28 cellular contexts compared by ENCODE assay signal in genomic region chr18:61694236-61694635, GRCh38.
"Had no signal": no experiment of that assay in that cellular context is flagged by ENCODE, and none has a peak within 500 bp of the region (broad histone marks: within the 10 kb centered on the region; RNA-seq: fewer than 3 reads in every experiment).

No MANE protein-coding gene starts in this region.

- H3K36me3 ChIP-seq: adrenal gland, ascending aorta, Peyer's patch, SJCRH30 had no signal

- H3K27ac ChIP-seq: adrenal gland, ascending aorta, body of pancreas, Peyer's patch, RWPE1, SJCRH30 had no signal

- DNase-seq: activated CD4-positive, alpha-beta T cell treated with anti-CD3 and anti-CD28 coated beads for 4 hours; activated CD8-positive, alpha-beta memory T cell treated with anti-CD3 and anti-CD28 coated beads, Interleukin-2, amount 50 U/mL, for 4 hours; activated CD8-positive, alpha-beta T cell treated with anti-CD3 and anti-CD28 coated beads for 36 hours; activated naive CD4-positive, alpha-beta T cell treated with anti-CD3 and anti-CD28 coated beads, Interleukin-2, amount 50 U/mL, for 16 hours; activated naive CD8-positive, alpha-beta T cell treated with anti-CD3 and anti-CD28 coated beads, Interleukin-2, amount 10 ng/mL, durations not matched to agents 7 days and 5 days; activated T-cell treated with anti-CD3 and anti-CD28 coated beads, Interleukin-2, amount 50 U/mL, for 1 hour; adrenal gland; body of pancreas; KG1; MV-4-11; NCI-H1092 treated with DMSO at 0.1 percent for 48 hours; NCI-H1417 treated with DMSO at 0.1 percent for 48 hours; NCI-H1694; NCI-H2029; NCI-H2107; NCI-H345; NCI-H510A; NCI-H526 treated with DMSO at 0.1 percent for 48 hours; NCI-H82; OCI-M1; Peyer's patch; Right ventricle myocardium superior; SJCRH30 had no signal

- H3K9me3 Mint-ChIP-seq: activated CD8-positive, alpha-beta T cell treated with anti-CD3 and anti-CD28 coated beads for 36 hours; activated naive CD8-positive, alpha-beta T cell treated with anti-CD3 and anti-CD28 coated beads, Interleukin-2, amount 10 ng/mL, durations not matched to agents 7 days and 5 days; T-helper 1 cell treated with Interleukin-12 subunit alpha and Interleukin-12 subunit beta and Interleukin-4 antibody, amounts not matched to agents 30 μg/mL and 1 μg/mL, for 36 hours had no signal

- H3K4me3 Mint-ChIP-seq: activated CD8-positive, alpha-beta T cell treated with anti-CD3 and anti-CD28 coated beads for 36 hours; activated naive CD8-positive, alpha-beta T cell treated with anti-CD3 and anti-CD28 coated beads, Interleukin-2, amount 10 ng/mL, durations not matched to agents 7 days and 5 days; IgD-negative memory B cell; T-helper 1 cell treated with Interleukin-12 subunit alpha and Interleukin-12 subunit beta and Interleukin-4 antibody, amounts not matched to agents 30 μg/mL and 1 μg/mL, for 36 hours had no signal

- H3K36me3 Mint-ChIP-seq: activated naive CD8-positive, alpha-beta T cell treated with anti-CD3 and anti-CD28 coated beads, Interleukin-2, amount 10 ng/mL, durations not matched to agents 7 days and 5 days; IgD-negative memory B cell had no signal

- ATAC-seq: activated CD4-positive, CD25-positive, alpha-beta regulatory T cell treated with anti-CD3 and anti-CD28 coated beads, Interleukin-2, amount 50 U/mL, for 24 hours; activated CD8-positive, alpha-beta T cell treated with anti-CD3 and anti-CD28 coated beads for 36 hours; body of pancreas had no signal

- H3K4me1 Mint-ChIP-seq: activated naive CD8-positive, alpha-beta T cell treated with anti-CD3 and anti-CD28 coated beads, Interleukin-2, amount 10 ng/mL, durations not matched to agents 7 days and 5 days; IgD-negative memory B cell had no signal

- H3K27ac Mint-ChIP-seq: activated CD8-positive, alpha-beta T cell treated with anti-CD3 and anti-CD28 coated beads for 36 hours; activated naive CD8-positive, alpha-beta T cell treated with anti-CD3 and anti-CD28 coated beads, Interleukin-2, amount 10 ng/mL, durations not matched to agents 7 days and 5 days; IgD-negative memory B cell; T-helper 1 cell treated with Interleukin-12 subunit alpha and Interleukin-12 subunit beta and Interleukin-4 antibody, amounts not matched to agents 30 μg/mL and 1 μg/mL, for 36 hours had no signal

- H3K4me1 ChIP-seq: adrenal gland, ascending aorta, Peyer's patch, SJCRH30 had no signal

- H3K27me3 ChIP-seq: adrenal gland, ascending aorta, body of pancreas, Peyer's patch, SJCRH30 had no signal

- H3K9me3 ChIP-seq: adrenal gland, body of pancreas, Peyer's patch, SJCRH30 had no signal

- H3K4me3 ChIP-seq: adrenal gland, ascending aorta, body of pancreas, Peyer's patch, SJCRH30 had no signal
